ENCODE assay signal across 2 cellular contexts in the genomic region with DNA sequence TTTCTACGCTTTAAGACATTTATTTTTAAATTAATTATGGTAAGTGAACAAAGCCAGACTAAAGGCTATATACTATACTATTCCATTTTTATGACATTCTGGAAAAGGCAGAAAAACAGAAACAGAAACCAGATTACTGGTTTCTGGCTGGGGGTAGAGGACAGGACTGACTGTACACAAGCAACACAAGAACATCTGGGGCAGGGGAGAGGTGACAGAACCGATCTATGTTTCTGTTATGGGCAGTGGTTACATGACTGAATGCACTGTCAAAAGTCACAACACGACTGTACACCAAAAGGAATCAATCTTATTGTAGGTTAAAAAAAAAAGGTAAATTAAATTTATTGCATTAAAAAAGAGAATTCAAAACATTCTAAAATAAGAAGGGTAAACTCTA.
TF ChIP-seq lines count a peak whose summit lies in the region.

No MANE protein-coding gene starts in this region.

TF ChIP-seq in liver, 16 proteins besides CTCF, POLR2A, EP300 and RAD21 (continued from another document):
- no peak for TF ChIP-seq NR2F2 (IDR thresholded peaks at IDR 0.05)
- TF ChIP-seq TAF1 (conservative IDR thresholded peaks at IDR 0.05): no peak
- TF ChIP-seq, protein P1, sequence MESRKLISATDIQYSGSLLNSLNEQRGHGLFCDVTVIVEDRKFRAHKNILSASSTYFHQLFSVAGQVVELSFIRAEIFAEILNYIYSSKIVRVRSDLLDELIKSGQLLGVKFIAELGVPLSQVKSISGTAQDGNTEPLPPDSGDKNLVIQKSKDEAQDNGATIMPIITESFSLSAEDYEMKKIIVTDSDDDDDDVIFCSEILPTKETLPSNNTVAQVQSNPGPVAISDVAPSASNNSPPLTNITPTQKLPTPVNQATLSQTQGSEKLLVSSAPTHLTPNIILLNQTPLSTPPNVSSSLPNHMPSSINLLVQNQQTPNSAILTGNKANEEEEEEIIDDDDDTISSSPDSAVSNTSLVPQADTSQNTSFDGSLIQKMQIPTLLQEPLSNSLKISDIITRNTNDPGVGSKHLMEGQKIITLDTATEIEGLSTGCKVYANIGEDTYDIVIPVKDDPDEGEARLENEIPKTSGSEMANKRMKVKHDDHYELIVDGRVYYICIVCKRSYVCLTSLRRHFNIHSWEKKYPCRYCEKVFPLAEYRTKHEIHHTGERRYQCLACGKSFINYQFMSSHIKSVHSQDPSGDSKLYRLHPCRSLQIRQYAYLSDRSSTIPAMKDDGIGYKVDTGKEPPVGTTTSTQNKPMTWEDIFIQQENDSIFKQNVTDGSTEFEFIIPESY (IDR thresholded peaks at IDR 0.05): no peak
- no peak for TF ChIP-seq RXRA (IDR thresholded peaks at IDR 0.05)
- no peak for TF ChIP-seq YY1 (IDR thresholded peaks at IDR 0.05)
- TF ChIP-seq GABPA (IDR thresholded peaks at IDR 0.05 in 1 of 2, conservative IDR thresholded peaks at IDR 0.05 in 1 of 2): no peak
- no peak for TF ChIP-seq FOXA1 (IDR thresholded peaks at IDR 0.05)
- TF ChIP-seq SP1 (IDR thresholded peaks at IDR 0.05): no peak
- TF ChIP-seq, protein P2, sequence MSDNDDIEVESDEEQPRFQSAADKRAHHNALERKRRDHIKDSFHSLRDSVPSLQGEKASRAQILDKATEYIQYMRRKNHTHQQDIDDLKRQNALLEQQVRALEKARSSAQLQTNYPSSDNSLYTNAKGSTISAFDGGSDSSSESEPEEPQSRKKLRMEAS (IDR thresholded peaks at IDR 0.05): no peak
- TF ChIP-seq, protein P3, sequence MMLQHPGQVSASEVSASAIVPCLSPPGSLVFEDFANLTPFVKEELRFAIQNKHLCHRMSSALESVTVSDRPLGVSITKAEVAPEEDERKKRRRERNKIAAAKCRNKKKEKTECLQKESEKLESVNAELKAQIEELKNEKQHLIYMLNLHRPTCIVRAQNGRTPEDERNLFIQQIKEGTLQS (IDR thresholded peaks at IDR 0.05): no peak
- TF ChIP-seq, protein P4, sequence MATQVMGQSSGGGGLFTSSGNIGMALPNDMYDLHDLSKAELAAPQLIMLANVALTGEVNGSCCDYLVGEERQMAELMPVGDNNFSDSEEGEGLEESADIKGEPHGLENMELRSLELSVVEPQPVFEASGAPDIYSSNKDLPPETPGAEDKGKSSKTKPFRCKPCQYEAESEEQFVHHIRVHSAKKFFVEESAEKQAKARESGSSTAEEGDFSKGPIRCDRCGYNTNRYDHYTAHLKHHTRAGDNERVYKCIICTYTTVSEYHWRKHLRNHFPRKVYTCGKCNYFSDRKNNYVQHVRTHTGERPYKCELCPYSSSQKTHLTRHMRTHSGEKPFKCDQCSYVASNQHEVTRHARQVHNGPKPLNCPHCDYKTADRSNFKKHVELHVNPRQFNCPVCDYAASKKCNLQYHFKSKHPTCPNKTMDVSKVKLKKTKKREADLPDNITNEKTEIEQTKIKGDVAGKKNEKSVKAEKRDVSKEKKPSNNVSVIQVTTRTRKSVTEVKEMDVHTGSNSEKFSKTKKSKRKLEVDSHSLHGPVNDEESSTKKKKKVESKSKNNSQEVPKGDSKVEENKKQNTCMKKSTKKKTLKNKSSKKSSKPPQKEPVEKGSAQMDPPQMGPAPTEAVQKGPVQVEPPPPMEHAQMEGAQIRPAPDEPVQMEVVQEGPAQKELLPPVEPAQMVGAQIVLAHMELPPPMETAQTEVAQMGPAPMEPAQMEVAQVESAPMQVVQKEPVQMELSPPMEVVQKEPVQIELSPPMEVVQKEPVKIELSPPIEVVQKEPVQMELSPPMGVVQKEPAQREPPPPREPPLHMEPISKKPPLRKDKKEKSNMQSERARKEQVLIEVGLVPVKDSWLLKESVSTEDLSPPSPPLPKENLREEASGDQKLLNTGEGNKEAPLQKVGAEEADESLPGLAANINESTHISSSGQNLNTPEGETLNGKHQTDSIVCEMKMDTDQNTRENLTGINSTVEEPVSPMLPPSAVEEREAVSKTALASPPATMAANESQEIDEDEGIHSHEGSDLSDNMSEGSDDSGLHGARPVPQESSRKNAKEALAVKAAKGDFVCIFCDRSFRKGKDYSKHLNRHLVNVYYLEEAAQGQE (IDR thresholded peaks at IDR 0.05): no peak
- TF ChIP-seq FOXA2 (IDR thresholded peaks at IDR 0.05): no peak
- no peak for TF ChIP-seq HNF4G (IDR thresholded peaks at IDR 0.05)
- no peak for TF ChIP-seq EGR1 (IDR thresholded peaks at IDR 0.05; ENCODE audit: low read depth in 2 of 2)

TF ChIP-seq in HepG2, 621 proteins besides CTCF, POLR2A, EP300 and RAD21 (continued from another document):
- TF ChIP-seq ZFAT (CRISPR knock-in tag; conservative IDR thresholded peaks at IDR 0.05) (no peak), ZNF101 (CRISPR knock-in tag; IDR thresholded peaks at IDR 0.05; ENCODE audit: borderline replicate concordance, low read depth) (no peak), GATAD1 (CRISPR knock-in tag; IDR thresholded peaks at IDR 0.05) (no peak), HOXA5 (CRISPR knock-in tag; IDR thresholded peaks at IDR 0.05) (no peak), JUND (CRISPR knock-in tag; IDR thresholded peaks at IDR 0.05) (no peak), ZNF350 (CRISPR knock-in tag; IDR thresholded peaks at IDR 0.05; ENCODE audit: borderline replicate concordance, low read depth) (no peak), FOXK1 (CRISPR knock-in tag; IDR thresholded peaks at IDR 0.05; ENCODE audit: borderline replicate concordance, low read depth) (no peak)
- TF ChIP-seq, protein P5, sequence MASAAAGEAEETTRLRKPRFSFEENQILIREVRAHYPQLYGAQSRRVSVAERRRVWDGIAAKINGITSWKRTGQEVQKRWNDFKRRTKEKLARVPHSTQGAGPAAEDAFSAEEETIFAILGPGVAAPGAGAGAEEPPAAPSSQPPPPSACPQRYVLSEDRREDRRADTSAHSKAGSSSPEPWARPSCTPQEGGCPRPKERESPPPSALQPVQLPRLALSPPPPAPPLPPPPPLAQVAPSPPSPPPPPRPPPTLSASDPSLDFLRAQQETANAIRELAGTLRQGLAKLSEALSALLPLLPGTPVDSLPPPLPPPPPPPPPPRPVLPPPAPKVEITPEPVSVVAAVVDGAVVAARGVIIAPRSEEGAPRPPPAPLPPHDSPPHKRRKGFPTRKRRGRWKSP (CRISPR knock-in tag; IDR thresholded peaks at IDR 0.05): no peak
